Comparison of ENCODE assay signal across 8 cellular contexts in genomic region chr12:26691234-26691970, GRCh38.
A peak's percentile ranks its signal among the peaks of the same experiment; 100 is the strongest.
DNase-seq lines count a peak whose midpoint lies in the region; ATAC-seq and TF ChIP-seq lines count a peak whose summit lies in the region.

No MANE protein-coding gene starts in this region.

- peaks cover 40% of the 10 kb centered on the region for H3K36me3 Mint-ChIP-seq in type B pancreatic cell
- H3K36me3 Mint-ChIP-seq in activated T-helper 17 cell treated with anti-CD3 and anti-CD28 coated beads, Interleukin-2, amount 50 U/mL, for 72 hours (ENCODE audit: low read depth), result peaks cover 64% of the 10 kb centered on the region
- H3K36me3 Mint-ChIP-seq in activated T-cell treated with anti-CD3 and anti-CD28 coated beads, Interleukin-2, amount 50 U/mL, for 4 hours (ENCODE audit: insufficient read depth), result peaks cover 38% of the 10 kb centered on the region

- no peaks in the 10 kb centered on the region for H3K9me3 ChIP-seq in SK-N-SH

- H4K20me1 ChIP-seq in SK-N-SH (ENCODE audit: insufficient read depth), result no peaks in the 10 kb centered on the region

- peaks cover 2 to 11% of the 10 kb centered on the region in 2 experiments for H3K36me3 ChIP-seq in SK-N-SH (replicated peaks in 1 of 2; ENCODE audit: control insufficient read depth in 1 of 2, insufficient read depth in 2 of 2, low read length in 1 of 2)

- CTCF ChIA-PET in SK-N-SH (lab: Yijun Ruan, JAX), result interaction anchor here (1.6 to 3.0 kb wide), 2 partner anchors 11 to 258 kb away, joined by 4 to 22 read pairs; no protein-coding TSS in a partner anchor

- H3K4me2 ChIP-seq in SK-N-SH, result peak overlapping the region; percentile 53

- peak overlapping the region; percentile 32 for H2AFZ ChIP-seq in SK-N-SH (ENCODE audit: low read depth)

- peaks cover 14% of the 10 kb centered on the region for H3F3A ChIP-seq in SK-N-SH (replicated peaks; ENCODE audit: insufficient read depth)

- peak overlapping the region; percentile 48 to 73 for H3K27ac ChIP-seq in SK-N-SH (ENCODE audit: low read depth in 2 of 2, low read length in 1 of 2)

- POLR2A ChIA-PET in SK-N-SH (lab: Yijun Ruan, JAX), result no interaction called here

- H3K9ac ChIP-seq in SK-N-SH, result peak overlapping the region; percentile 37; the same call in 1 of the 2 replicates

- H3K27me3 ChIP-seq in SK-N-SH (ENCODE audit: insufficient read depth), result no peaks in the 10 kb centered on the region

- H3K79me2 ChIP-seq in SK-N-SH (ENCODE audit: insufficient read depth), result no peaks in the 10 kb centered on the region

- no peak overlapping the region for H3K4me3 Mint-ChIP-seq in type B pancreatic cell
- H3K4me3 Mint-ChIP-seq in activated T-helper 17 cell treated with anti-CD3 and anti-CD28 coated beads, Interleukin-2, amount 50 U/mL, for 72 hours, result no peak overlapping the region
- no peak overlapping the region for H3K4me3 Mint-ChIP-seq in activated T-cell treated with anti-CD3 and anti-CD28 coated beads, Interleukin-2, amount 50 U/mL, for 4 hours

- H3K4me3 ChIP-seq in SK-N-SH (ENCODE audit: low read depth in 2 of 2, low read length in 1 of 2), result no peak overlapping the region

- TF ChIP-seq RAD21 in SK-N-SH (IDR thresholded peaks at IDR 0.05; ENCODE audit: low read length), result no peak

- no peaks in the 10 kb centered on the region for H3K9me3 Mint-ChIP-seq in type B pancreatic cell
- H3K9me3 Mint-ChIP-seq in activated T-helper 17 cell treated with anti-CD3 and anti-CD28 coated beads, Interleukin-2, amount 50 U/mL, for 72 hours, result peaks cover 5% of the 10 kb centered on the region
- H3K9me3 Mint-ChIP-seq in activated T-cell treated with anti-CD3 and anti-CD28 coated beads, Interleukin-2, amount 50 U/mL, for 4 hours, result no peaks in the 10 kb centered on the region

- no peaks in the 10 kb centered on the region for H3K9me2 ChIP-seq in SK-N-SH

- H3K4me1 Mint-ChIP-seq in type B pancreatic cell (ENCODE audit: unreplicated experiment), result peaks cover 4% of the 10 kb centered on the region
- peaks cover 6% of the 10 kb centered on the region for H3K4me1 Mint-ChIP-seq in activated T-helper 17 cell treated with anti-CD3 and anti-CD28 coated beads, Interleukin-2, amount 50 U/mL, for 72 hours
- H3K4me1 Mint-ChIP-seq in activated T-cell treated with anti-CD3 and anti-CD28 coated beads, Interleukin-2, amount 50 U/mL, for 4 hours (ENCODE audit: low read depth), result no peaks in the 10 kb centered on the region

- TF ChIP-seq CTCF in SK-N-SH (IDR thresholded peaks at IDR 0.05) (no peak), type B pancreatic cell (conservative IDR thresholded peaks at IDR 0.05) (no peak)

- peaks cover 2 to 20% of the 10 kb centered on the region in 2 experiments; a peak in 2 of 4 replicates for H3K4me1 ChIP-seq in SK-N-SH (ENCODE audit: control insufficient read depth in 1 of 2, insufficient read depth in 2 of 2, low read depth in 1 of 2, low read length in 1 of 2)

- H3K27ac Mint-ChIP-seq in type B pancreatic cell, result peak overlapping the region; percentile 44
- H3K27ac Mint-ChIP-seq in activated T-helper 17 cell treated with anti-CD3 and anti-CD28 coated beads, Interleukin-2, amount 50 U/mL, for 72 hours, result no peak overlapping the region

- 38% methylated on average over 15 of the region's 15 CpGs for WGBS in SK-N-SH (ENCODE audit: low lambda C conversion rate)

- peak in 1 of 2 experiments; percentile 83; a peak in 1 of 4 replicates for TF ChIP-seq EP300 in SK-N-SH (IDR thresholded peaks at IDR 0.05; ENCODE audit: borderline replicate concordance in 1 of 2, low read depth in 1 of 2, low read length in 1 of 2)

- no peaks in the 10 kb centered on the region for H3K27me3 Mint-ChIP-seq in type B pancreatic cell
- H3K27me3 Mint-ChIP-seq in activated T-helper 17 cell treated with anti-CD3 and anti-CD28 coated beads, Interleukin-2, amount 50 U/mL, for 72 hours, result no peaks in the 10 kb centered on the region
- no peaks in the 10 kb centered on the region for H3K27me3 Mint-ChIP-seq in activated T-cell treated with anti-CD3 and anti-CD28 coated beads, Interleukin-2, amount 50 U/mL, for 4 hours (ENCODE audit: low read depth)

- DNase-seq in SIG-M5 treated with dmso at 0.1 percent for 504 hours (lab: John Stamatoyannopoulos, UW; ENCODE audit: unreplicated experiment), result peak; percentile 33
- DNase-seq in SIG-M5 (lab: John Stamatoyannopoulos, UW), result no peak
- no peak for DNase-seq in SK-N-SH
- DNase-seq in hepatic stellate cell (ENCODE audit: low spot score), result peak; percentile 34
- no peak for DNase-seq in type B pancreatic cell (ENCODE audit: extremely low spot score, unreplicated experiment)
- no peak for DNase-seq in activated T-cell treated with anti-CD3 and anti-CD28 coated beads, Interleukin-2, amount 50 U/mL, for 4 hours

- no peak for ATAC-seq in activated CD4-positive, CD25-positive, alpha-beta regulatory T cell treated with anti-CD3 and anti-CD28 coated beads, Interleukin-2, amount 50 U/mL, for 24 hours
- ATAC-seq in activated T-helper 17 cell treated with anti-CD3 and anti-CD28 coated beads, Interleukin-2, amount 50 U/mL, for 72 hours (replicated peaks), result no peak
- no peak for ATAC-seq in activated T-cell treated with anti-CD3 and anti-CD28 coated beads, Interleukin-2, amount 50 U/mL, for 4 hours

TF ChIP-seq in SK-N-SH, 30 proteins besides CTCF, POLR2A, EP300 and RAD21 (continues in another document):
- TF ChIP-seq PBX3 (IDR thresholded peaks at IDR 0.05), result peak; percentile 56
- no peak for TF ChIP-seq USF2 (IDR thresholded peaks at IDR 0.05; ENCODE audit: borderline replicate concordance, low read depth, low read length)
- peak; percentile 85 for TF ChIP-seq TCF12 (IDR thresholded peaks at IDR 0.05)
- TF ChIP-seq MAX (IDR thresholded peaks at IDR 0.05; ENCODE audit: low read depth), result peak; percentile 86
- 0 out of 2 replicates have a peak, but pooled peaks have one; percentile 37 for TF ChIP-seq REST (IDR thresholded peaks at IDR 0.05; ENCODE audit: low read depth, low read length)
- 0 out of 2 replicates have a peak, but pooled peaks have one; percentile 31 for TF ChIP-seq RXRA (IDR thresholded peaks at IDR 0.05; ENCODE audit: borderline replicate concordance, low read depth)
- TF ChIP-seq GABPA (IDR thresholded peaks at IDR 0.05; ENCODE audit: low read depth), result no peak
- TF ChIP-seq IRF3 (IDR thresholded peaks at IDR 0.05; ENCODE audit: low read depth, low read length), result no peak
- peak; percentile 95 for TF ChIP-seq JUND (IDR thresholded peaks at IDR 0.05)
- no peak for TF ChIP-seq FOXJ3 (CRISPR knock-in tag; IDR thresholded peaks at IDR 0.05)
- peak; percentile 60; the same call in 1 of the 2 replicates for TF ChIP-seq NFIC (IDR thresholded peaks at IDR 0.05; ENCODE audit: borderline replicate concordance)
- no peak for TF ChIP-seq MXI1 (IDR thresholded peaks at IDR 0.05; ENCODE audit: low read depth, low read length)

Comparison
In these comparisons a context has a peak if more than half of its experiments do, and no peak if none do; other contexts are left out.
1. DNase-seq: peak in SIG-M5 treated with dmso at 0.1 percent for 504 hours (single experiment) and hepatic stellate cell (single experiment); none in SIG-M5 (single experiment), SK-N-SH (single experiment), type B pancreatic cell (single experiment) and activated T-cell treated with anti-CD3 and anti-CD28 coated beads, Interleukin-2, amount 50 U/mL, for 4 hours (single experiment).